In the genomic region with DNA sequence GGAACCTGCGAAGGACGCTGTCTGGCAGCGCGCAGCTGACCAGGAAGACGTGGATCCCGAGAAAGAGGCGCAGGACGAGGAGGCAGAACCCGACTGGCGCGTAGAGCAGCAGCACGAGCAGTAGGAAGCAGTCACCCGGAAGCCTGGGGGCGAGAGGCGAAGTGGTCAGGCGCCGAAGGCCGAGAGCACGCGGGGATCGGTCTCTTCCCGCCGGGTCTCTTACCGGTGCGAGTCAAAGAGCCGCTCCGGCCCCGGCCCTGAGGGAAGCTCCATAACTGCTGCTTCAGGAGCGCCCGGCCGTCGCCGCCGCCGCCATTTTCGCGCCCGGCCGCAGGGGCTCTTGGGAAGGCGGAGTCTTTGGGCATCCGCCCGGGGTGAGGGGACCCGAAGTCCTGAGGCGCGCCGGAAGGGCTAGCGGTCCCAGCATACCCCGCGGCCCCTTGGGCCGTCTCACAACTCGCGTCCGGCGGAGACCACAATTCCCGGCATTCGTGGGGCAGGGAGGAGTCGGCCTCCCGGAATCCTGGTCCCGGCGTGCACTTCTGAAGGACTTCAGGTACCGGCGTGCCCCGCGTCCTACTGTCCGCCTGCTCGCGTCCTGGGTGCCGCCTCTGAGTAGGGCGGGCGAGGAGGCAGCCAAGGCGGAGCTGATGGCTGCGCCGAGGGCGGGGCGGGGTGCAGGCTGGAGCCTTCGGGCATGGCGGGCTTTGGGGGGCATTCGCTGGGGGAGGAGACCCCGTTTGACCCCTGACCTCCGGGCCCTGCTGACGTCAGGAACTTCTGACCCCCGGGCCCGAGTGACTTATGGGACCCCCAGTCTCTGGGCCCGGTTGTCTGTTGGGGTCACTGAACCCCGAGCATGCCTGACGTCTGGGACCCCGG, we compare ENCODE assay signal across 1 cellular context.
A peak's percentile ranks its signal among the peaks of the same experiment; 100 is the strongest.
TF ChIP-seq lines count a peak whose summit lies in the region.

A gene with protein sequence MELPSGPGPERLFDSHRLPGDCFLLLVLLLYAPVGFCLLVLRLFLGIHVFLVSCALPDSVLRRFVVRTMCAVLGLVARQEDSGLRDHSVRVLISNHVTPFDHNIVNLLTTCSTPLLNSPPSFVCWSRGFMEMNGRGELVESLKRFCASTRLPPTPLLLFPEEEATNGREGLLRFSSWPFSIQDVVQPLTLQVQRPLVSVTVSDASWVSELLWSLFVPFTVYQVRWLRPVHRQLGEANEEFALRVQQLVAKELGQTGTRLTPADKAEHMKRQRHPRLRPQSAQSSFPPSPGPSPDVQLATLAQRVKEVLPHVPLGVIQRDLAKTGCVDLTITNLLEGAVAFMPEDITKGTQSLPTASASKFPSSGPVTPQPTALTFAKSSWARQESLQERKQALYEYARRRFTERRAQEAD (minus strand): TSS at position 350 of the 882 bp plus-strand sequence. CDS start 77 bp downstream, at position 273.
A gene (plus strand): TSS at position 577 of the 882 bp plus-strand sequence. CDS start 74 bp downstream, at position 651.

TF ChIP-seq in neural cell, 6 proteins besides CTCF, POLR2A, EP300 and RAD21:
- TF ChIP-seq, protein P1, sequence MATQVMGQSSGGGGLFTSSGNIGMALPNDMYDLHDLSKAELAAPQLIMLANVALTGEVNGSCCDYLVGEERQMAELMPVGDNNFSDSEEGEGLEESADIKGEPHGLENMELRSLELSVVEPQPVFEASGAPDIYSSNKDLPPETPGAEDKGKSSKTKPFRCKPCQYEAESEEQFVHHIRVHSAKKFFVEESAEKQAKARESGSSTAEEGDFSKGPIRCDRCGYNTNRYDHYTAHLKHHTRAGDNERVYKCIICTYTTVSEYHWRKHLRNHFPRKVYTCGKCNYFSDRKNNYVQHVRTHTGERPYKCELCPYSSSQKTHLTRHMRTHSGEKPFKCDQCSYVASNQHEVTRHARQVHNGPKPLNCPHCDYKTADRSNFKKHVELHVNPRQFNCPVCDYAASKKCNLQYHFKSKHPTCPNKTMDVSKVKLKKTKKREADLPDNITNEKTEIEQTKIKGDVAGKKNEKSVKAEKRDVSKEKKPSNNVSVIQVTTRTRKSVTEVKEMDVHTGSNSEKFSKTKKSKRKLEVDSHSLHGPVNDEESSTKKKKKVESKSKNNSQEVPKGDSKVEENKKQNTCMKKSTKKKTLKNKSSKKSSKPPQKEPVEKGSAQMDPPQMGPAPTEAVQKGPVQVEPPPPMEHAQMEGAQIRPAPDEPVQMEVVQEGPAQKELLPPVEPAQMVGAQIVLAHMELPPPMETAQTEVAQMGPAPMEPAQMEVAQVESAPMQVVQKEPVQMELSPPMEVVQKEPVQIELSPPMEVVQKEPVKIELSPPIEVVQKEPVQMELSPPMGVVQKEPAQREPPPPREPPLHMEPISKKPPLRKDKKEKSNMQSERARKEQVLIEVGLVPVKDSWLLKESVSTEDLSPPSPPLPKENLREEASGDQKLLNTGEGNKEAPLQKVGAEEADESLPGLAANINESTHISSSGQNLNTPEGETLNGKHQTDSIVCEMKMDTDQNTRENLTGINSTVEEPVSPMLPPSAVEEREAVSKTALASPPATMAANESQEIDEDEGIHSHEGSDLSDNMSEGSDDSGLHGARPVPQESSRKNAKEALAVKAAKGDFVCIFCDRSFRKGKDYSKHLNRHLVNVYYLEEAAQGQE (IDR thresholded peaks at IDR 0.05; ENCODE audit: borderline replicate concordance) = peak; percentile 68
- peak; percentile 72 for TF ChIP-seq TAF1 (IDR thresholded peaks at IDR 0.05; ENCODE audit: low read depth)
- TF ChIP-seq MXI1 (conservative IDR thresholded peaks at IDR 0.05; ENCODE audit: poor library complexity, severe bottlenecking) = peak; percentile 79
- TF ChIP-seq EZH2 (IDR thresholded peaks at IDR 0.05; ENCODE audit: borderline replicate concordance, insufficient read depth, low read length, poor library complexity, severe bottlenecking) = no peak
- peak; percentile 49 for TF ChIP-seq SMC3 (conservative IDR thresholded peaks at IDR 0.05; ENCODE audit: poor library complexity)
- TF ChIP-seq POLR2AphosphoS5 (IDR thresholded peaks at IDR 0.05) = peak; percentile 69
